Comparison of ENCODE assay signal across 19 cellular contexts in the genomic region with DNA sequence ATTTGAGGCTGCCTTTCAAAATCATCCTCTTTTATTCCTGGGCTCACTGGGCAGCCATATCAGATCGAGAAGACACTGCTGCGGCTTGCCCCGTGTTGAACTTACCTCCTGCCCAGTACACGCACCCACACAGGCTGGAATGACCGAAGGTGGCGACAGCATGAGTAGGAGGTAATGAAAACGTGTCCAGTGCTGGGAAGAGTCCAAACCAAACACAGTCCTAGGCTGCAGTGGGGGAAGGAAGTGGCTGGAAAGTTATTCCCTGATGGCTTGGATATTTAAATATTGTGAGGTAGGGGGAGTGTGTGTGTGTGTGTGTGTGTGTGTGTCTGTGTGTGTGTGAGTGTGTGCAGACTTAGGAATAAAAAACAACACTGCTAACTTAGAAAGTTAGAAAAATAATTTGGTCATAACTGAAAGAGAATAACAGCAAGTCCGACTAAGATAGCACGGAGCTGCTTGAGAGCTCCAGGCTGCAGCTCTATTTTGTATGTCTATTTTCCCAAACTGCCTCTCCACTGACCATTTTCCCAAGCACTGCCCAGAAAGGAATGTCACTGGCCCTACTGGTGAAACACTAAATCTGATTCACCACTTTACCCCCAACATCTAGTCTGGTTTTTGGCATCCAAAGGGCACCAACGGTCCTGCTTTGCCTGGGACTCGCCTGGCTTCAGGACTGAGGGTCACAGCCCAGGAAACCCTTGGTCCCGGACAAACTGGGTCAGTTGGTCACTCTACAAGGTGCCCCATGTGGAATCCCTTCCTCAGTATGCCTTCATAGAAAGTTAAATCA. TPM values are rescaled to one million over a fixed set of nuclear protein-coding genes. Genes with fewer than 3 reads are reported as not detected.
DNase-seq lines count a peak whose midpoint lies in the region; ATAC-seq and TF ChIP-seq lines count a peak whose summit lies in the region.
"Had no signal": no experiment of that assay in that cellular context is flagged by ENCODE, and none has a peak within 500 bp of the region (broad histone marks: within the 10 kb centered on the region; RNA-seq: fewer than 3 reads in every experiment).

No MANE protein-coding gene starts in this region.

- TF ChIP-seq POLR2A in prostate gland (IDR thresholded peaks at IDR 0.05) (no peak), lower leg skin (IDR thresholded peaks at IDR 0.05) (no peak)

- no peak for ATAC-seq in CD4-positive, alpha-beta T cell (ENCODE audit: poor library complexity)
- no peak for ATAC-seq in GM19463 (IDR thresholded peaks at IDR 0.05; ENCODE audit: unreplicated experiment)
- no peak for ATAC-seq in HG02678 (IDR thresholded peaks at IDR 0.05; ENCODE audit: unreplicated experiment)
- ATAC-seq: left lung had no signal

- no peaks in the 10 kb centered on the region for H3K36me3 ChIP-seq in prostate gland
- H3K36me3 ChIP-seq: adrenal gland, left lung had no signal

- H3K4me1 Mint-ChIP-seq in CD4-positive, alpha-beta T cell (ENCODE audit: low read depth) = peaks cover 83% of the 10 kb centered on the region

- CTCF ChIA-PET in CD4-positive, alpha-beta T cell (lab: Charles Lee) = no interaction called here

- no peak for TF ChIP-seq CTCF in CD4-positive, alpha-beta T cell (IDR thresholded peaks at IDR 0.05)
- TF ChIP-seq CTCF in coronary artery (IDR thresholded peaks at IDR 0.05) (no peak), prostate gland (IDR thresholded peaks at IDR 0.05) (no peak), lower leg skin (IDR thresholded peaks at IDR 0.05) (no peak)

- H3K27me3 Mint-ChIP-seq in CD4-positive, alpha-beta T cell = no peaks in the 10 kb centered on the region

- no peak overlapping the region for H3K27ac ChIP-seq in CD4-positive, alpha-beta T cell (ENCODE audit: low read depth, low read length)
- peak overlapping the region in 1 of 2 donors; percentile 33 for H3K27ac ChIP-seq in coronary artery
- H3K27ac ChIP-seq in prostate gland = peak overlapping the region; percentile 31 to 41
- H3K27ac ChIP-seq: adrenal gland, left lung had no signal

- H3K9me3 ChIP-seq in CD4-positive, alpha-beta T cell (ENCODE audit: control insufficient read depth, low read length) = no peaks in the 10 kb centered on the region
- H3K9me3 ChIP-seq in prostate gland = no peaks in the 10 kb centered on the region
- H3K9me3 ChIP-seq: adrenal gland, Caco-2, left lung had no signal

- H3K9me3 Mint-ChIP-seq in CD4-positive, alpha-beta T cell = no peaks in the 10 kb centered on the region

- H3K27ac Mint-ChIP-seq in CD4-positive, alpha-beta T cell = peak overlapping the region; percentile 27

- peaks cover 5% of the 10 kb centered on the region for H3K4me1 ChIP-seq in prostate gland (replicated peaks)
- H3K4me1 ChIP-seq: adrenal gland, Caco-2, left lung had no signal

- H3K36me3 Mint-ChIP-seq in CD4-positive, alpha-beta T cell (ENCODE audit: low read depth) = peaks cover 29% of the 10 kb centered on the region

- no peak overlapping the region for H3K4me3 Mint-ChIP-seq in CD4-positive, alpha-beta T cell

- intact Hi-C loops in CD4-positive, alpha-beta T cell (cut with DNase I, micrococcal nuclease) = no loop called here
- intact Hi-C loops in prostate gland (cut with DNase I) = no loop called here
- intact Hi-C loops in lower leg skin (cut with DNase I; ENCODE audit: low total_unique reads) = no loop called here

- POLR2A ChIA-PET in CD4-positive, alpha-beta T cell (lab: Charles Lee) = no interaction called here

- H3K4me3 ChIP-seq in coronary artery (peak overlapping the region; percentile 24), prostate gland (no peak overlapping the region), lower leg skin (ENCODE audit: low read depth, poor library complexity, severe bottlenecking) (no peak overlapping the region)
- H3K4me3 ChIP-seq: adrenal gland, left lung had no signal

- no peak for DNase-seq in CD4-positive, alpha-beta T cell
- DNase-seq in HT1080 (ENCODE audit: low read depth) = peak; percentile 32
- no peak for DNase-seq in coronary artery (ENCODE audit: low spot score)
- DNase-seq in prostate gland (ENCODE audit: low spot score) = no peak
- no peak for DNase-seq in lower leg skin (ENCODE audit: low spot score in 2 of 2)
- no peak for DNase-seq in SHP77 (lab: John Stamatoyannopoulos, UW)
- DNase-seq: activated CD4-positive, alpha-beta T cell treated with anti-CD3 and anti-CD28 coated beads for 1 hour; activated effector memory CD4-positive, alpha-beta T cell treated with Interleukin-2 at 50 U/mL for 16 hours; adrenal gland; Caco-2; left lung; NCI-H1417 treated with DMSO at 0.1 percent for 48 hours; NCI-H69; occipital lobe; stimulated activated CD4-positive, alpha-beta T cell treated with anti-CD3 and anti-CD28 coated beads, Interleukin-2, amount 100 ng/mL, for 48 hours; substantia nigra; T-helper 9 cell had no signal

- H3K27me3 ChIP-seq in CD4-positive, alpha-beta T cell (ENCODE audit: control insufficient read depth, insufficient read depth, low read length) = no peaks in the 10 kb centered on the region
- H3K27me3 ChIP-seq in prostate gland (replicated peaks; ENCODE audit: insufficient read depth) = no peaks in the 10 kb centered on the region
- H3K27me3 ChIP-seq: adrenal gland, left lung had no signal

- WGBS in prostate gland = 67% methylated on average over 12 of the region's 12 CpGs
- 83 to 88% methylated on average over 12 of the region's 12 CpGs for WGBS in lower leg skin, 2 donors

RNA-seq across cellular contexts. Expression of a gene that starts 41.2 kb away (rescaled TPM):
- 10 to 100 TPM; 69.5 to 72.3 TPM for total RNA-seq in CD4-positive, alpha-beta T cell
- 38.6 and 45.0 TPM in 2 replicates for total RNA-seq in HT1080 (2014; rRNA removed; shearing (Covaris generic))
- polyA plus RNA-seq in HT1080 (2015; cell fraction: cytosol; rRNA removed) = 70.0 TPM in 2 replicates
- 45.3 and 50.2 TPM in 2 replicates for polyA plus RNA-seq in HT1080 (2015; cell fraction: nucleus; rRNA removed)
- 100 to 1,000 TPM in 1 of 2 donors, 10 to 100 TPM in 1; 76.5 to 106 TPM for total RNA-seq in prostate gland
- 10 to 100 TPM; 44.0 to 84.8 (median 67.9) TPM for total RNA-seq in lower leg skin
